ENCODE assay signal across 20 cellular contexts in genomic region chr1:2384130-2384860, GRCh38. TPM values are rescaled to one million over a fixed set of nuclear protein-coding genes. Genes with fewer than 3 reads are reported as not detected.
A peak's percentile ranks its signal among the peaks of the same experiment; 100 is the strongest.
DNase-seq lines count a peak whose midpoint lies in the region; ATAC-seq and TF ChIP-seq lines count a peak whose summit lies in the region.
"Had no signal": no experiment of that assay in that cellular context is flagged by ENCODE, and none has a peak within 500 bp of the region (broad histone marks: within the 10 kb centered on the region; RNA-seq: fewer than 3 reads in every experiment).

No MANE protein-coding gene starts in this region.

- H3K9me3 ChIP-seq in right atrium auricular region, result no peaks in the 10 kb centered on the region
- H3K9me3 ChIP-seq in neural progenitor cell (ENCODE audit: low read depth), result no peaks in the 10 kb centered on the region
- H3K9me3 ChIP-seq in upper lobe of right lung, result no peaks in the 10 kb centered on the region
- H3K9me3 ChIP-seq: HAP-1, SJSA1 had no signal

- no peak for TF ChIP-seq CTCF in right atrium auricular region (IDR thresholded peaks at IDR 0.05)
- no peak for TF ChIP-seq CTCF in neural progenitor cell (IDR thresholded peaks at IDR 0.05)
- TF ChIP-seq CTCF in upper lobe of right lung (IDR thresholded peaks at IDR 0.05), result no peak

- H4K20me1 ChIP-seq in neural progenitor cell (ENCODE audit: low read depth), result peaks cover 8% of the 10 kb centered on the region

- H3K79me2 ChIP-seq in neural progenitor cell (ENCODE audit: low read depth), result no peaks in the 10 kb centered on the region

- H3K9me3 Mint-ChIP-seq in neural progenitor cell, result no peaks in the 10 kb centered on the region
- H3K9me3 Mint-ChIP-seq: CD4-positive, CD25-positive, alpha-beta regulatory T cell had no signal

- H3K36me3 ChIP-seq in right atrium auricular region (no peaks in the 10 kb centered on the region), neural progenitor cell (no peaks in the 10 kb centered on the region), upper lobe of right lung (no peaks in the 10 kb centered on the region)
- H3K36me3 ChIP-seq: cardiac muscle cell had no signal

- H3K4me3 ChIP-seq in right atrium auricular region, result no peak overlapping the region
- H3K4me3 ChIP-seq in neural progenitor cell, result no peak overlapping the region
- no peak overlapping the region for H3K4me3 ChIP-seq in upper lobe of right lung
- H3K4me3 ChIP-seq: cardiac muscle cell, HAP-1, SJSA1 had no signal

- intact Hi-C loops in Right ventricle myocardium superior (cut with DNase I) (no loop called here), upper lobe of right lung (cut with DNase I) (loop anchor here (5.0 kb wide), 1 partner anchor 187 kb away; no protein-coding TSS in a partner anchor)

- peak overlapping the region; percentile 0 for H3K27ac Mint-ChIP-seq in neural progenitor cell

- no peak overlapping the region for H3K4me2 ChIP-seq in neural progenitor cell

- H3K4me1 Mint-ChIP-seq in neural progenitor cell, result peaks cover 5% of the 10 kb centered on the region

- H3K4me1 ChIP-seq in right atrium auricular region (peaks cover 0 to 14% of the 10 kb centered on the region in 2 donors), neural progenitor cell (no peaks in the 10 kb centered on the region), upper lobe of right lung (peaks cover 5% of the 10 kb centered on the region)
- H3K4me1 ChIP-seq: HAP-1 had no signal

- no peak for ATAC-seq in Right ventricle myocardium superior (ENCODE audit: poor library complexity)
- ATAC-seq in upper lobe of right lung, result no peak
- ATAC-seq in GM21717 (IDR thresholded peaks at IDR 0.05; ENCODE audit: unreplicated experiment), result no peak
- ATAC-seq: activated CD8-positive, alpha-beta T cell treated with anti-CD3 and anti-CD28 coated beads, Interleukin-2, amount 10 ng/mL, durations not matched to agents 7 days and 5 days; left colon had no signal

- H3F3A ChIP-seq in neural progenitor cell (ENCODE audit: low read depth), result peaks cover 2% of the 10 kb centered on the region

- peak; percentile 25 for DNase-seq in Right ventricle myocardium superior
- no peak for DNase-seq in right atrium auricular region (ENCODE audit: low spot score)
- no peak for DNase-seq in neural progenitor cell (ENCODE audit: low spot score)
- peak; percentile 49 for DNase-seq in upper lobe of right lung
- DNase-seq in stimulated activated CD8-positive, alpha-beta memory T cell treated with anti-CD3 and anti-CD28 coated beads, Interleukin-4, amount 100 ng/mL, for 48 hours, result no peak
- no peak for DNase-seq in AG20443 (ENCODE audit: low spot score)
- DNase-seq: ACHN; activated CD8-positive, alpha-beta T cell treated with anti-CD3 and anti-CD28 coated beads, Interleukin-2, amount 10 ng/mL, durations not matched to agents 7 days and 5 days; activated T-cell treated with anti-CD3 and anti-CD28 coated beads, Interleukin-2, amount 50 U/mL, for 48 hours; CD4-positive, CD25-positive, alpha-beta regulatory T cell; erythroblast; NCI-H2227 treated with DMSO at 0.1 percent for 48 hours; NCI-H774; T-helper 2 cell had no signal

- H3K27me3 ChIP-seq in right atrium auricular region (no peaks in the 10 kb centered on the region), neural progenitor cell (no peaks in the 10 kb centered on the region), upper lobe of right lung (no peaks in the 10 kb centered on the region)
- H3K27me3 ChIP-seq: cardiac muscle cell, SJSA1 had no signal

- no peak overlapping the region for H3K9ac ChIP-seq in neural progenitor cell

- no peak overlapping the region for H2AFZ ChIP-seq in neural progenitor cell (replicated peaks)

- H3K27ac ChIP-seq in right atrium auricular region, result no peak overlapping the region
- H3K27ac ChIP-seq in cingulate gyrus (ENCODE audit: low read depth, low read length), result peak overlapping the region; percentile 60
- no peak overlapping the region for H3K27ac ChIP-seq in neural progenitor cell
- no peak overlapping the region for H3K27ac ChIP-seq in upper lobe of right lung
- H3K27ac ChIP-seq: cardiac muscle cell, SJSA1 had no signal

- H3K36me3 Mint-ChIP-seq in neural progenitor cell, result peaks cover 7% of the 10 kb centered on the region
- H3K36me3 Mint-ChIP-seq: CD4-positive, CD25-positive, alpha-beta regulatory T cell had no signal

- peaks cover 4% of the 10 kb centered on the region for H3K27me3 Mint-ChIP-seq in neural progenitor cell (ENCODE audit: insufficient read depth, low read depth)
- H3K27me3 Mint-ChIP-seq: CD4-positive, CD25-positive, alpha-beta regulatory T cell had no signal

- H3K4me3 Mint-ChIP-seq in neural progenitor cell, result no peak overlapping the region
- H3K4me3 Mint-ChIP-seq: activated CD8-positive, alpha-beta T cell treated with anti-CD3 and anti-CD28 coated beads, Interleukin-2, amount 10 ng/mL, durations not matched to agents 7 days and 5 days; CD4-positive, CD25-positive, alpha-beta regulatory T cell had no signal

RNA-seq across cellular contexts. Expression of gene MORN1, which starts 7.1 kb away (rescaled TPM):
- total RNA-seq in Right ventricle myocardium superior (5.0 TPM), right atrium auricular region (1 to 10 TPM; 2.2 to 3.8 TPM), neural progenitor cell (ENCODE audit: low replicate concordance) (7.0 and 15.5 TPM in 2 replicates), upper lobe of right lung (9.0 TPM)

RNA-seq across cellular contexts. Expression of gene RER1, which starts 7.3 kb away (rescaled TPM):
- 81.8 TPM for total RNA-seq in Right ventricle myocardium superior
- total RNA-seq in right atrium auricular region, result 10 to 100 TPM; 38.8 to 47.2 TPM
- 39.1 and 42.5 TPM in 2 replicates for total RNA-seq in neural progenitor cell (ENCODE audit: low replicate concordance)
- total RNA-seq in upper lobe of right lung, result 118 TPM

RNA-seq across cellular contexts. Expression of gene PEX10, which starts 28.1 kb away (rescaled TPM):
- total RNA-seq in Right ventricle myocardium superior (15.2 TPM), right atrium auricular region (10 to 100 TPM; 16.2 to 17.4 TPM), neural progenitor cell (ENCODE audit: low replicate concordance) (15.1 and 39.3 TPM in 2 replicates), upper lobe of right lung (14.6 TPM)

Comparison
In these comparisons a context has a peak if more than half of its experiments do, and no peak if none do; other contexts are left out.
1. DNase-seq: peak in Right ventricle myocardium superior (single experiment) and upper lobe of right lung (single experiment); none in right atrium auricular region (single experiment), neural progenitor cell (single experiment), stimulated activated CD8-positive, alpha-beta memory T cell treated with anti-CD3 and anti-CD28 coated beads, Interleukin-4, amount 100 ng/mL, for 48 hours (single experiment) and AG20443 (single experiment).